Comparison of ENCODE assay signal across 15 cellular contexts in the genomic region with DNA sequence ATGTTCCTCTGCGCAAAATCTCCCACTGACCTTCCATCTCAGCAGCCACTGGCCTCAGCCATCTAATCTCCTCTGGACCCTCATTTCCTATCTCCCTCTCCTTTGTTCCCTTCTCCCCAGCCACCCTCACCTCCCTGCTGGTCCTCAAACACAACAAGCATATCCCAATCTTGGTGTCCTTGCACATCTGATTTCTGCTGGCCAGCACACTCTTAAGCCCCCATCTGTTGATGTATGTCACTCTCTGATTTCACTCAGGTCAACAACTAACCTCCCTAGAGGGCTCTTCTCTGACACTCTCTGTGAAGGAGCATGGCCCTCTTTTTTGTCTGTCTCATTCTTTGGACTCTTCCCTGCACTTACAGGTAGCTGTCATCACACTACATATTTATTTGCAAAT. TPM values are rescaled to one million over a fixed set of nuclear protein-coding genes. Genes with fewer than 3 reads are reported as not detected.
A peak's percentile ranks its signal among the peaks of the same experiment; 100 is the strongest.
DNase-seq lines count a peak whose midpoint lies in the region; ATAC-seq and TF ChIP-seq lines count a peak whose summit lies in the region.
"Had no signal": no experiment of that assay in that cellular context is flagged by ENCODE, and none has a peak within 500 bp of the region (broad histone marks: within the 10 kb centered on the region; RNA-seq: fewer than 3 reads in every experiment).

No MANE protein-coding gene starts in this region.

- CTCF ChIA-PET in Caco-2 (lab: Charles Lee): interaction anchor here (0.9 kb wide), 1 partner anchor 24 kb away, joined by 8 read pairs; no protein-coding TSS in a partner anchor

- H3K4me1 ChIP-seq in Caco-2 (peaks cover 72% of the 10 kb centered on the region), Loucy (ENCODE audit: insufficient read depth, low read length, poor library complexity, severe bottlenecking) (peaks cover 58% of the 10 kb centered on the region)

- intact Hi-C loops in Caco-2 (cut with micrococcal nuclease; ENCODE audit: unreplicated experiment): no loop called here

- H3K27me3 ChIP-seq in Caco-2 (replicated peaks; ENCODE audit: control insufficient read depth, insufficient read depth, low read length) (no peaks in the 10 kb centered on the region), Loucy (ENCODE audit: insufficient read depth, low read length, poor library complexity, severe bottlenecking) (no peaks in the 10 kb centered on the region)

- H3K4me3 Mint-ChIP-seq in Caco-2 (ENCODE audit: unreplicated experiment) (peak overlapping the region; percentile 22), glutamatergic neuron (ENCODE audit: unreplicated experiment) (no peak overlapping the region)
- H3K4me3 Mint-ChIP-seq: B cell; CD4-positive, alpha-beta memory T cell; IgD-negative memory B cell had no signal

- peak overlapping the region; percentile 21 for H3K9ac ChIP-seq in Loucy (ENCODE audit: low read depth, low read length, poor library complexity, severe bottlenecking)

- H3K9me3 ChIP-seq in Caco-2 (no peaks in the 10 kb centered on the region), Loucy (ENCODE audit: insufficient read depth, low read depth, low read length) (no peaks in the 10 kb centered on the region)

- H3K36me3 Mint-ChIP-seq in Caco-2 (ENCODE audit: insufficient read depth, unreplicated experiment) (peaks cover 88% of the 10 kb centered on the region), glutamatergic neuron (ENCODE audit: unreplicated experiment) (no peaks in the 10 kb centered on the region)
- H3K36me3 Mint-ChIP-seq: CD4-positive, alpha-beta memory T cell; IgD-negative memory B cell had no signal

- ATAC-seq in GM19351 (IDR thresholded peaks at IDR 0.05; ENCODE audit: unreplicated experiment): no peak

- H3K4me3 ChIP-seq in Caco-2 (ENCODE audit: low read depth, low read length) (no peak overlapping the region), Loucy (ENCODE audit: low read length, poor library complexity, severe bottlenecking) (no peak overlapping the region)

- H3K4me1 Mint-ChIP-seq in Caco-2 (ENCODE audit: low read depth, unreplicated experiment): peaks cover 54% of the 10 kb centered on the region
- H3K4me1 Mint-ChIP-seq in glutamatergic neuron (ENCODE audit: low read depth, unreplicated experiment): peaks cover 10% of the 10 kb centered on the region
- H3K4me1 Mint-ChIP-seq: B cell; CD4-positive, alpha-beta memory T cell; IgD-negative memory B cell had no signal

- peaks cover 7% of the 10 kb centered on the region for H3F3A ChIP-seq in Loucy (ENCODE audit: low read depth)

- H3K27ac ChIP-seq in angular gyrus (ENCODE audit: low read depth, low read length): peak overlapping the region; percentile 7

- no peak for DNase-seq in Caco-2
- no peak for DNase-seq in glutamatergic neuron
- DNase-seq in AML-193 (lab: John Stamatoyannopoulos, UW): no peak
- no peak for DNase-seq in T-helper 9 cell
- DNase-seq: ACHN; C1 segment of cervical spinal cord; CD4-positive, alpha-beta memory T cell; DND-41; GDM1; H7 had no signal

- BruUV-seq in Caco-2 (replicated peaks; lab: Mats Ljungman, UMichigan): no TSS peak

- H3K27ac Mint-ChIP-seq in Caco-2 (ENCODE audit: unreplicated experiment): peak overlapping the region; percentile 32
- H3K27ac Mint-ChIP-seq in glutamatergic neuron (ENCODE audit: unreplicated experiment): peak overlapping the region; percentile 30
- H3K27ac Mint-ChIP-seq: B cell; CD4-positive, alpha-beta memory T cell; IgD-negative memory B cell had no signal

- no peaks in the 10 kb centered on the region for H3K9me2 ChIP-seq in Loucy (replicated peaks; ENCODE audit: low read depth, low read length)

- H3K36me3 ChIP-seq in Caco-2 (ENCODE audit: control insufficient read depth, insufficient read depth, low read length) (peaks cover 2% of the 10 kb centered on the region; the same call in 1 of the 2 replicates), Loucy (ENCODE audit: insufficient read depth, low read length) (no peaks in the 10 kb centered on the region)

- H3K79me2 ChIP-seq in Loucy (ENCODE audit: insufficient read depth, low read length): peaks cover 71% of the 10 kb centered on the region

- H4K20me1 ChIP-seq in Loucy (ENCODE audit: insufficient read depth, low read length, poor library complexity, severe bottlenecking): no peaks in the 10 kb centered on the region

- TF ChIP-seq CTCF in Caco-2 (IDR thresholded peaks at IDR 0.05; ENCODE audit: insufficient read depth in 1 of 2, low read depth in 1 of 2, low read length in 1 of 2, severe bottlenecking in 1 of 2, unreplicated experiment in 1 of 2): no peak
- no peak for TF ChIP-seq CTCF in Loucy (conservative IDR thresholded peaks at IDR 0.05; ENCODE audit: low read length)
- no peak for TF ChIP-seq CTCF in glutamatergic neuron (IDR thresholded peaks at IDR 0.05; ENCODE audit: partially characterized antibody, unreplicated experiment)

- no peak overlapping the region for H2AFZ ChIP-seq in Loucy (ENCODE audit: low read length)

- no peaks in the 10 kb centered on the region for H3K9me3 Mint-ChIP-seq in Caco-2 (ENCODE audit: unreplicated experiment)
- peaks cover 4% of the 10 kb centered on the region for H3K9me3 Mint-ChIP-seq in glutamatergic neuron (ENCODE audit: unreplicated experiment)
- H3K9me3 Mint-ChIP-seq: IgD-negative memory B cell had no signal

- H3K27me3 Mint-ChIP-seq in Caco-2 (ENCODE audit: insufficient read depth, unreplicated experiment) (no peaks in the 10 kb centered on the region), glutamatergic neuron (ENCODE audit: unreplicated experiment) (no peaks in the 10 kb centered on the region)
- H3K27me3 Mint-ChIP-seq: IgD-negative memory B cell had no signal

- POLR2A ChIA-PET in Caco-2 (lab: Charles Lee): no interaction called here

- no peak overlapping the region for H3K4me2 ChIP-seq in Loucy (ENCODE audit: low read depth, low read length, poor library complexity, severe bottlenecking)

RNA-seq across cellular contexts. Expression of a gene that starts 25.6 kb away (rescaled TPM):
- 145 and 151 TPM in 2 replicates for total RNA-seq in Caco-2 (2022)
- 6.3 TPM for total RNA-seq in glutamatergic neuron (ENCODE audit: unreplicated experiment)
- total RNA-seq: B cell had no signal

Comparison
In these comparisons a context has a peak if more than half of its experiments do, and no peak if none do; other contexts are left out.
1. RNA of a gene that starts 25.6 kb away (total RNA-seq): 145 to 151 TPM in Caco-2; 6.3 TPM in glutamatergic neuron (single experiment); every median in the first group is over 10 times any median in the second.